Comparison of ENCODE assay signal across 8 cellular contexts in the genomic region with DNA sequence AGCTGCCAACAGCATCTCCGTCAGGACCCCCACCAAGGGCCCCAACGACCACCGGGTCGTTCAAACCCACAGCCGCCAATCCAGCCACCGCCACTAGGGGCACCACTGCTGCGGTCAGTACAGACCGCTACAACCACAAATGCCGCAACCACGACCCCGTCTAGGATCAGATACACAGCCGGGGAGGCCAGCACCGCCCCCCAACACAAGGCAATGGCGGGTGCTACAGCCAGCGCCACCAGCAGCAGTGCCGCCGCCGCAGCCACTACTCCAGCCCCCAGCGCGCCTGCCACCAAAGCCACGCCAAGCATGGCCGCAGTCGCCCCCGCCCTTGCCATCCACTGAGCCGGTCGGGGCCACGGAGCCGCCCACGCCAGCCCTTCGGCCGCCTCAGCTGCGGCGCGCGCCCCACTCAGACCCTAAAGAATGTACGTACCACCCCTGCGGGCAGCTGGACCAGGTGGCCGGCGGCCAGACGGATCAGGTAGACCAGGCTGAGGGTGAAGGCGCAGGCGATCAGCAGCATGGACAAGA. TPM values are rescaled to one million over a fixed set of nuclear protein-coding genes. Genes with fewer than 3 reads are reported as not detected.
A peak's percentile ranks its signal among the peaks of the same experiment; 100 is the strongest.
DNase-seq lines count a peak whose midpoint lies in the region; ATAC-seq and TF ChIP-seq lines count a peak whose summit lies in the region.

No MANE protein-coding gene starts in this region.

- H3K36me3 ChIP-seq in IMR-90 (ENCODE audit: control insufficient read depth, insufficient read depth, low read length) (no peaks in the 10 kb centered on the region), thymus (ENCODE audit: control insufficient read depth, insufficient read depth) (no peaks in the 10 kb centered on the region)

- in situ Hi-C loops in IMR-90 (cut with MboI; ENCODE audit: low sequenced_read_pairs) = no loop called here

- H3K4me3 ChIP-seq in IMR-90 (ENCODE audit: insufficient read depth, low read depth, low read length) (peak overlapping the region; percentile 80), thymus (ENCODE audit: low read length) (peak overlapping the region; percentile 71)

- H3K9me1 ChIP-seq in IMR-90 (ENCODE audit: insufficient read depth, low read length) = no peaks in the 10 kb centered on the region

- peak overlapping the region; percentile 26; the same call in 1 of the 2 replicates for H3K14ac ChIP-seq in IMR-90 (replicated peaks; ENCODE audit: low read depth, low read length)

- CTCF ChIA-PET in IMR-90 (lab: Yijun Ruan, JAX) = interaction anchor here (1.2 to 1.3 kb wide), 2 partner anchors 42 to 46 kb away, joined by 3 to 7 read pairs; a partner anchor contains a TSS

- H3K4me1 ChIP-seq in IMR-90 (ENCODE audit: control insufficient read depth, insufficient read depth, low read length) = no peaks in the 10 kb centered on the region
- H3K4me1 ChIP-seq in thymus (ENCODE audit: control insufficient read depth, insufficient read depth, low read length) = no peaks in the 10 kb centered on the region

- H2AK9ac ChIP-seq in IMR-90 (replicated peaks; ENCODE audit: low read depth, low read length, poor library complexity) = peak overlapping the region; percentile 73

- H3K9me3 Mint-ChIP-seq in activated naive CD4-positive, alpha-beta T cell treated with anti-CD3 and anti-CD28 coated beads, Interleukin-2, amount 50 U/mL, for 24 hours = no peaks in the 10 kb centered on the region
- no peaks in the 10 kb centered on the region for H3K9me3 Mint-ChIP-seq in osteocyte (ENCODE audit: unreplicated experiment)

- no peak overlapping the region for H3K18ac ChIP-seq in IMR-90 (ENCODE audit: low read depth, low read length)

- no peaks in the 10 kb centered on the region for H3K27me3 ChIP-seq in IMR-90 (ENCODE audit: control insufficient read depth, insufficient read depth, low read length)
- no peaks in the 10 kb centered on the region for H3K27me3 ChIP-seq in thymus (ENCODE audit: control insufficient read depth, insufficient read depth)

- peak overlapping the region; percentile 99 for H3K27ac Mint-ChIP-seq in activated naive CD4-positive, alpha-beta T cell treated with anti-CD3 and anti-CD28 coated beads, Interleukin-2, amount 50 U/mL, for 24 hours
- peak overlapping the region; percentile 100 for H3K27ac Mint-ChIP-seq in osteocyte (ENCODE audit: unreplicated experiment)

- H3K36me3 Mint-ChIP-seq in activated naive CD4-positive, alpha-beta T cell treated with anti-CD3 and anti-CD28 coated beads, Interleukin-2, amount 50 U/mL, for 24 hours = peaks cover 4% of the 10 kb centered on the region
- H3K36me3 Mint-ChIP-seq in osteocyte (ENCODE audit: unreplicated experiment) = peaks cover 14% of the 10 kb centered on the region

- no peak for TF ChIP-seq POLR2A in IMR-90 (IDR thresholded peaks at IDR 0.05; ENCODE audit: low read depth, low read length)

- H3K56ac ChIP-seq in IMR-90 (ENCODE audit: extremely low read depth, insufficient read depth, low read length) = peak overlapping the region; percentile 32; the same call in 1 of the 2 replicates

- ATAC-seq in GM21576 (IDR thresholded peaks at IDR 0.05; ENCODE audit: unreplicated experiment) (peak; percentile 29), IMR-90 (ENCODE audit: low read depth) (peak; percentile 59)

- H2BK120ac ChIP-seq in IMR-90 (ENCODE audit: low read depth, low read length) = no peak overlapping the region

- H3K9me3 ChIP-seq in IMR-90 (ENCODE audit: control insufficient read depth, insufficient read depth, low read length) = no peaks in the 10 kb centered on the region
- H3K9me3 ChIP-seq in thymus (ENCODE audit: control insufficient read depth) = no peaks in the 10 kb centered on the region

- peak overlapping the region; percentile 58 for H3K4ac ChIP-seq in IMR-90 (ENCODE audit: low read depth, low read length)

- dilution Hi-C loops in IMR-90 (cut with HindIII; ENCODE audit: low sequenced_read_pairs, unreplicated experiment) = no loop called here

- H2BK5ac ChIP-seq in IMR-90 (ENCODE audit: low read depth, low read length, poor library complexity, severe bottlenecking) = peak overlapping the region; percentile 61

- no peak for TF ChIP-seq RAD21 in IMR-90 (IDR thresholded peaks at IDR 0.05; ENCODE audit: low read length)

- DNase-seq in DMS53 (lab: John Stamatoyannopoulos, UW) (peak; percentile 89), IMR-90 (peak; percentile 61), SHP77 (lab: John Stamatoyannopoulos, UW) (peak; percentile 25 to 64), head of caudate nucleus (peak; percentile 33 to 87 (median 72)), osteocyte (ENCODE audit: extremely low spot score, unreplicated experiment) (peak; percentile 92)

- H4K5ac ChIP-seq in IMR-90 (ENCODE audit: low read depth, low read length) = peak overlapping the region; percentile 87

- H2AFZ ChIP-seq in IMR-90 (replicated peaks; ENCODE audit: low read length, poor library complexity) = peak overlapping the region; percentile 92

- no peak overlapping the region for H3K23ac ChIP-seq in IMR-90 (ENCODE audit: low read depth, low read length)

- 4% methylated on average over 22 of the region's 42 CpGs; no CpG with 5 or more reads in 1 of the 2 experiments for WGBS in IMR-90 (ENCODE audit: extremely low coverage in 2 of 2, insufficient read length in 1 of 2), 2 experiments
- under 1% methylated on average over 42 of the region's 42 CpGs for WGBS in thymus

- H2BK15ac ChIP-seq in IMR-90 (ENCODE audit: low read depth, low read length) = no peak overlapping the region

- peak overlapping the region; percentile 82 to 93; a peak in 2 of 4 replicates for H4K8ac ChIP-seq in IMR-90 (ENCODE audit: low read depth in 2 of 2, low read length in 2 of 2)

- peak overlapping the region; percentile 54 for H3K9ac ChIP-seq in IMR-90 (ENCODE audit: low read depth, low read length)

- peak overlapping the region; percentile 98 for H3K4me3 Mint-ChIP-seq in activated naive CD4-positive, alpha-beta T cell treated with anti-CD3 and anti-CD28 coated beads, Interleukin-2, amount 50 U/mL, for 24 hours
- peak overlapping the region; percentile 99 for H3K4me3 Mint-ChIP-seq in osteocyte (ENCODE audit: unreplicated experiment)

- peaks cover 5% of the 10 kb centered on the region; the same call in 1 of the 2 replicates for H4K20me1 ChIP-seq in IMR-90 (ENCODE audit: insufficient read depth, low read length)

- no peaks in the 10 kb centered on the region for H3K27me3 Mint-ChIP-seq in activated naive CD4-positive, alpha-beta T cell treated with anti-CD3 and anti-CD28 coated beads, Interleukin-2, amount 50 U/mL, for 24 hours
- H3K27me3 Mint-ChIP-seq in osteocyte (ENCODE audit: unreplicated experiment) = no peaks in the 10 kb centered on the region

- TF ChIP-seq CTCF in IMR-90 (conservative IDR thresholded peaks at IDR 0.05; ENCODE audit: low read depth, low read length) = peak; percentile 63
- TF ChIP-seq CTCF in osteocyte (IDR thresholded peaks at IDR 0.05) = peak; percentile 93

- BruUV-seq in IMR-90 (replicated peaks; lab: Mats Ljungman, UMichigan) = no TSS peak

- peak overlapping the region; percentile 98 for H3K4me2 ChIP-seq in IMR-90 (ENCODE audit: low read depth, low read length)

- POLR2A ChIA-PET in IMR-90 (lab: Charles Lee; ENCODE audit: unreplicated experiment) = no interaction called here

- H3K27ac ChIP-seq in IMR-90 (ENCODE audit: insufficient read depth, low read length) (peak overlapping the region; percentile 73), thymus (ENCODE audit: low read depth) (peak overlapping the region; percentile 70)

- peaks cover 6 to 35% of the 10 kb centered on the region in 2 experiments for H3K79me1 ChIP-seq in IMR-90 (ENCODE audit: low read depth in 1 of 2, low read length in 2 of 2)

- peak overlapping the region; percentile 62; the same call in 1 of the 2 replicates for H4K91ac ChIP-seq in IMR-90 (ENCODE audit: insufficient read depth, low read depth, low read length)

- no peak overlapping the region for H2BK20ac ChIP-seq in IMR-90 (ENCODE audit: low read depth, low read length)

- H2AK5ac ChIP-seq in IMR-90 (ENCODE audit: low read depth, low read length) = peak overlapping the region; percentile 72; the same call in 1 of the 2 replicates

- H3K4me1 Mint-ChIP-seq in activated naive CD4-positive, alpha-beta T cell treated with anti-CD3 and anti-CD28 coated beads, Interleukin-2, amount 50 U/mL, for 24 hours = peaks cover 37% of the 10 kb centered on the region
- peaks cover 37% of the 10 kb centered on the region for H3K4me1 Mint-ChIP-seq in osteocyte (ENCODE audit: unreplicated experiment)

- intact Hi-C loops in IMR-90 (cut with micrococcal nuclease) (loop anchor here (2.0 to 10.0 kb wide), 3 partner anchors 78 to 313 kb away; a partner anchor contains a TSS), head of caudate nucleus (cut with DNase I) (loop anchor here (5.0 kb wide), 1 partner anchor 113 kb away; a partner anchor contains a TSS)

TF ChIP-seq in IMR-90, 13 proteins besides CTCF, POLR2A, EP300 and RAD21:
- TF ChIP-seq MAZ (IDR thresholded peaks at IDR 0.05; ENCODE audit: borderline replicate concordance, low read depth, low read length) (peak; percentile 56; the same call in 1 of the 2 replicates), CEBPB (IDR thresholded peaks at IDR 0.05; ENCODE audit: low read depth, low read length) (no peak), MXI1 (IDR thresholded peaks at IDR 0.05; ENCODE audit: borderline replicate concordance, low read depth, low read length) (peak; percentile 25; the same call in 1 of the 2 replicates)

RNA-seq across cellular contexts. Expression of a gene that starts 0.5 kb away (rescaled TPM):
- total RNA-seq in IMR-90 (2012; rRNA removed) (76.4 and 92.8 TPM in 2 replicates), osteocyte (49.2 and 50.2 TPM in 2 replicates)
- polyA plus RNA-seq in IMR-90 (2012; rRNA removed) (9.5 and 12.1 TPM in 2 replicates), thymus (8.9 TPM)
- polyA plus RNA-seq in IMR-90 (2012; cell fraction: cytosol; rRNA removed) = 3.9 and 5.0 TPM in 2 replicates
- 0.67 and 2.5 TPM in 2 replicates for polyA plus RNA-seq in IMR-90 (2012; cell fraction: nucleus; rRNA removed; ENCODE audit: low replicate concordance)

RNA-seq across cellular contexts. Expression of a gene that starts 45.1 kb away (rescaled TPM):
- total RNA-seq in IMR-90 (2012; rRNA removed) = under 0.01 TPM in 2 replicates
- 0.02 TPM in 1 of 2 replicates, not detected in the other for polyA plus RNA-seq in IMR-90 (2012; rRNA removed)
- not detected in 2 replicates for polyA plus RNA-seq in IMR-90 (2012; cell fraction: cytosol; rRNA removed)
- polyA plus RNA-seq in IMR-90 (2012; cell fraction: nucleus; rRNA removed; ENCODE audit: low replicate concordance) = 0.04 and 0.08 TPM in 2 replicates
- 0.39 TPM in 1 of 2 replicates, not detected in the other for total RNA-seq in osteocyte
- 0.05 TPM for polyA plus RNA-seq in thymus

Comparison
In these comparisons a context has a peak if more than half of its experiments do, and no peak if none do; other contexts are left out.
1. Peak in every context shown above with its lines: DNase-seq, ATAC-seq, H3K4me3 ChIP-seq and H3K27ac ChIP-seq.